In the genomic region with DNA sequence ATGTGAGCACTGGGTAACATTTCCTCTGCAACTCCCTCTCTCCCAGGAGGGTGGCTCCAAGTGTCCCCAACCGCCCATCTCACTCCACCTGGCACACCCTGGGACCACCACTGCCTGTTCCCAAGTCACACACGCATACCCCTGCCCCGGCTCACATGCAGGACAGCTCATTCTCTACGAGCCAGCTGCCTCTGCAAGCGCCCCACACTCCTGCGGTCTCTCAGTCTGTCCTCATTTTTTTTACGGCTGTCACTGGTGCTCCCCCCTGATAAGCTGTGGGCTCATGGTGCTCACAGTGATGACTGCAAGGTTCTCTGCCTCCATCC, we compare ENCODE assay signal across 27 cellular contexts. TPM values are rescaled to one million over a fixed set of nuclear protein-coding genes. Genes with fewer than 3 reads are reported as not detected.
DNase-seq lines count a peak whose midpoint lies in the region; ATAC-seq, FAIRE-seq and TF ChIP-seq lines count a peak whose summit lies in the region.
"Had no signal": no experiment of that assay in that cellular context is flagged by ENCODE, and none has a peak within 500 bp of the region (broad histone marks: within the 10 kb centered on the region; RNA-seq: fewer than 3 reads in every experiment).

No MANE protein-coding gene starts in this region.

- TF ChIP-seq POLR2A in GM12892 (IDR thresholded peaks at IDR 0.05; ENCODE audit: low read depth, low read length), result no peak

- TF ChIP-seq CTCF in MCF 10A (IDR thresholded peaks at IDR 0.05; ENCODE audit: unreplicated experiment) (no peak), mammary epithelial cell (conservative IDR thresholded peaks at IDR 0.05 in 1 of 2, IDR thresholded peaks at IDR 0.05 in 1 of 2; ENCODE audit: extremely low read depth in 1 of 2, insufficient read depth in 1 of 2, low read depth in 1 of 2, low read length in 2 of 2) (no peak), WTC11 (IDR thresholded peaks at IDR 0.05) (no peak), upper lobe of right lung (IDR thresholded peaks at IDR 0.05) (no peak)

- H3K9ac ChIP-seq in mammary epithelial cell (ENCODE audit: insufficient read depth, low read length), result no peak overlapping the region
- H3K9ac ChIP-seq: parathyroid adenoma had no signal

- FAIRE-seq in GM12892 (lab: Jason Lieb, UNC), result no peak
- FAIRE-seq: HTR-8/SVneo, TTC549 had no signal

- CTCF ChIA-PET in MCF 10A (lab: Yijun Ruan, JAX), result no interaction called here
- CTCF ChIA-PET in mammary epithelial cell (lab: Charles Lee; ENCODE audit: low non-redundant PET), result no interaction called here
- CTCF ChIA-PET in WTC11 (lab: Charles Lee), result interaction anchor here (1.3 kb wide), 1 partner anchor 18 kb away, joined by 3 read pairs; no protein-coding TSS in a partner anchor

- BruUV-seq in MCF 10A (replicated peaks; lab: Mats Ljungman, UMichigan) (no TSS peak), mammary epithelial cell (replicated peaks; lab: Mats Ljungman, UMichigan) (no TSS peak)

- in situ Hi-C loops in mammary epithelial cell (cut with MboI; ENCODE audit: low sequenced_read_pairs in 2 of 2), result no loop called here

- intact Hi-C loops in MCF 10A (cut with micrococcal nuclease) (no loop called here), mammary epithelial cell (cut with micrococcal nuclease) (no loop called here), cardiac septum (cut with DNase I) (no loop called here), upper lobe of right lung (cut with DNase I) (no loop called here)

- H4K20me1 ChIP-seq in mammary epithelial cell (ENCODE audit: insufficient read depth, low read length), result no peaks in the 10 kb centered on the region

- no peaks in the 10 kb centered on the region for H3K4me1 Mint-ChIP-seq in MCF 10A (ENCODE audit: insufficient read depth, unreplicated experiment)
- no peaks in the 10 kb centered on the region for H3K4me1 Mint-ChIP-seq in WTC11
- H3K4me1 Mint-ChIP-seq: neural crest cell had no signal

- H3K4me3 Mint-ChIP-seq in MCF 10A (ENCODE audit: unreplicated experiment) (no peak overlapping the region), WTC11 (no peak overlapping the region)
- H3K4me3 Mint-ChIP-seq: activated CD4-positive, alpha-beta memory T cell treated with anti-CD3 and anti-CD28 coated beads for 36 hours; neural crest cell had no signal

- H3K27ac Mint-ChIP-seq in MCF 10A (ENCODE audit: low read depth, unreplicated experiment) (peak overlapping the region; percentile 4), WTC11 (peak overlapping the region; percentile 80)
- H3K27ac Mint-ChIP-seq: activated CD4-positive, alpha-beta memory T cell treated with anti-CD3 and anti-CD28 coated beads for 36 hours had no signal

- H3K9me3 Mint-ChIP-seq in MCF 10A (ENCODE audit: unreplicated experiment), result no peaks in the 10 kb centered on the region
- no peaks in the 10 kb centered on the region for H3K9me3 Mint-ChIP-seq in WTC11
- H3K9me3 Mint-ChIP-seq: activated CD4-positive, alpha-beta memory T cell treated with anti-CD3 and anti-CD28 coated beads for 36 hours; neural crest cell had no signal

- peaks cover 100% of the 10 kb centered on the region for H3K36me3 Mint-ChIP-seq in MCF 10A (ENCODE audit: insufficient read depth, unreplicated experiment)
- peaks cover 74% of the 10 kb centered on the region for H3K36me3 Mint-ChIP-seq in WTC11

- dilution Hi-C loops in mammary epithelial cell (cut with HindIII; ENCODE audit: low sequenced_read_pairs), result no loop called here

- no peaks in the 10 kb centered on the region for H3K79me2 ChIP-seq in mammary epithelial cell (ENCODE audit: insufficient read depth, low read length)

- H3K27me3 Mint-ChIP-seq in MCF 10A (ENCODE audit: insufficient read depth, unreplicated experiment) (no peaks in the 10 kb centered on the region), WTC11 (ENCODE audit: low read depth) (no peaks in the 10 kb centered on the region)
- H3K27me3 Mint-ChIP-seq: activated CD4-positive, alpha-beta memory T cell treated with anti-CD3 and anti-CD28 coated beads for 36 hours had no signal

- H3K27ac ChIP-seq in mammary epithelial cell (ENCODE audit: insufficient read depth, low read depth, low read length), result no peak overlapping the region
- H3K27ac ChIP-seq in upper lobe of right lung, result no peak overlapping the region
- H3K27ac ChIP-seq: dorsolateral prefrontal cortex, gastroesophageal sphincter, parathyroid adenoma, SK-N-MC, stomach, thyroid gland had no signal

- H3K4me2 ChIP-seq in mammary epithelial cell (ENCODE audit: insufficient read depth, low read depth, low read length), result no peak overlapping the region

- H2AFZ ChIP-seq in mammary epithelial cell (ENCODE audit: low read depth, low read length), result no peak overlapping the region
- H2AFZ ChIP-seq: parathyroid adenoma had no signal

- DNase-seq in MCF 10A (ENCODE audit: unreplicated experiment), result no peak
- DNase-seq in mammary epithelial cell, result no peak
- DNase-seq in WTC11 (ENCODE audit: low spot score), result no peak
- peak; percentile 22 for DNase-seq in cardiac septum (ENCODE audit: low spot score)
- DNase-seq in upper lobe of right lung, result no peak
- DNase-seq in GM12892 (ENCODE audit: insufficient read length), result no peak
- no peak for DNase-seq in superior temporal gyrus (ENCODE audit: extremely low spot score)
- DNase-seq: activated CD4-positive, alpha-beta memory T cell treated with anti-CD3 and anti-CD28 coated beads for 36 hours; activated effector memory CD4-positive, alpha-beta T cell treated with Interleukin-2 at 50 U/mL for 16 hours; BE2C; cerebellar nuclear complex; dorsolateral prefrontal cortex; EL; hippocampal formation; NCI-H1092 treated with DMSO at 0.1 percent for 48 hours; NCI-H1694 treated with DMSO at 0.1 percent for 48 hours; NCI-H82; stimulated activated CD4-positive, alpha-beta T cell treated with anti-CD3 and anti-CD28 coated beads, Interleukin-1b, Interleukin-23, amount 100 ng/mL, for 48 hours; stomach; thyroid gland had no signal

- ATAC-seq in WTC11 (no peak), upper lobe of right lung (peak; percentile 31)
- ATAC-seq: activated CD4-positive, CD25-positive, alpha-beta regulatory T cell treated with anti-CD3 and anti-CD28 coated beads, Interleukin-2, amount 50 U/mL, for 24 hours; gastroesophageal sphincter had no signal

- H3K27me3 ChIP-seq in mammary epithelial cell (ENCODE audit: insufficient read depth, low read length) (no peaks in the 10 kb centered on the region), upper lobe of right lung (no peaks in the 10 kb centered on the region)
- H3K27me3 ChIP-seq: BE2C, dorsolateral prefrontal cortex, gastroesophageal sphincter, stomach, thyroid gland had no signal

- POLR2A ChIA-PET in MCF 10A (lab: Yijun Ruan, JAX) (no interaction called here), WTC11 (lab: Charles Lee) (no interaction called here)

- H3K4me1 ChIP-seq in mammary epithelial cell (ENCODE audit: insufficient read depth, low read length) (no peaks in the 10 kb centered on the region), upper lobe of right lung (no peaks in the 10 kb centered on the region)
- H3K4me1 ChIP-seq: BE2C, gastroesophageal sphincter, parathyroid adenoma, thyroid gland had no signal

- H3K4me3 ChIP-seq in mammary epithelial cell (replicated peaks in 1 of 3; ENCODE audit: insufficient read depth in 1 of 3, low read depth in 2 of 3, low read length in 3 of 3), result no peak overlapping the region
- no peak overlapping the region for H3K4me3 ChIP-seq in upper lobe of right lung
- H3K4me3 ChIP-seq: dorsolateral prefrontal cortex, gastroesophageal sphincter, SK-N-MC, stomach, thyroid gland had no signal

- 98% methylated on average over 6 of the region's 7 CpGs for WGBS in mammary epithelial cell (ENCODE audit: low coverage, missing lambda C conversion rate)

- H3K9me3 ChIP-seq in mammary epithelial cell (replicated peaks; ENCODE audit: insufficient read depth, low read length) (no peaks in the 10 kb centered on the region), upper lobe of right lung (no peaks in the 10 kb centered on the region)
- H3K9me3 ChIP-seq: BE2C, gastroesophageal sphincter, stomach, thyroid gland had no signal

- H3K36me3 ChIP-seq in mammary epithelial cell (ENCODE audit: insufficient read depth, low read length) (peaks cover 49% of the 10 kb centered on the region), upper lobe of right lung (peaks cover 95% of the 10 kb centered on the region)

TF ChIP-seq in WTC11, 78 proteins besides CTCF, POLR2A, EP300 and RAD21 (continues in another document):
- no peak for TF ChIP-seq OVOL2 (CRISPR knock-in tag; IDR thresholded peaks at IDR 0.05; ENCODE audit: borderline replicate concordance)
- TF ChIP-seq, protein P1, sequence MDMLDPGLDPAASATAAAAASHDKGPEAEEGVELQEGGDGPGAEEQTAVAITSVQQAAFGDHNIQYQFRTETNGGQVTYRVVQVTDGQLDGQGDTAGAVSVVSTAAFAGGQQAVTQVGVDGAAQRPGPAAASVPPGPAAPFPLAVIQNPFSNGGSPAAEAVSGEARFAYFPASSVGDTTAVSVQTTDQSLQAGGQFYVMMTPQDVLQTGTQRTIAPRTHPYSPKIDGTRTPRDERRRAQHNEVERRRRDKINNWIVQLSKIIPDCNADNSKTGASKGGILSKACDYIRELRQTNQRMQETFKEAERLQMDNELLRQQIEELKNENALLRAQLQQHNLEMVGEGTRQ (CRISPR knock-in tag; IDR thresholded peaks at IDR 0.05), result no peak
- no peak for TF ChIP-seq RORB (CRISPR knock-in tag; IDR thresholded peaks at IDR 0.05)
- TF ChIP-seq, protein P2, sequence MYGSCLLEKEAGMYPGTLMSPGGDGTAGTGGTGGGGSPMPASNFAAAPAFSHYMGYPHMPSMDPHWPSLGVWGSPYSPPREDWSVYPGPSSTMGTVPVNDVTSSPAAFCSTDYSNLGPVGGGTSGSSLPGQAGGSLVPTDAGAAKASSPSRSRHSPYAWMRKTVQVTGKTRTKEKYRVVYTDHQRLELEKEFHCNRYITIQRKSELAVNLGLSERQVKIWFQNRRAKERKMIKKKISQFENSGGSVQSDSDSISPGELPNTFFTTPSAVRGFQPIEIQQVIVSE (CRISPR knock-in tag; IDR thresholded peaks at IDR 0.05; ENCODE audit: borderline replicate concordance), result no peak
- TF ChIP-seq ETV6 (CRISPR knock-in tag; IDR thresholded peaks at IDR 0.05), result no peak
- TF ChIP-seq ZNF317 (CRISPR knock-in tag; IDR thresholded peaks at IDR 0.05; ENCODE audit: borderline replicate concordance, low read depth), result no peak

RNA-seq across cellular contexts. Expression of a gene that starts 30.8 kb away (rescaled TPM):
- total RNA-seq in MCF 10A (2022) (56.7 and 77.2 TPM in 2 replicates), mammary epithelial cell (10 to 100 TPM; 50.5 to 55.8 TPM), WTC11 (2021) (73.9 to 109 TPM (median 76.0 TPM) in 3 replicates), cardiac septum (110 TPM), upper lobe of right lung (35.4 TPM)
- 34.8 TPM for polyA plus RNA-seq in mammary epithelial cell
- polyA minus RNA-seq in mammary epithelial cell, result 47.1 TPM
- polyA plus RNA-seq in GM12892 (2012; ENCODE audit: missing spikeins), result 46.2 TPM

RNA-seq across cellular contexts. Expression of a gene that starts 38.2 kb away (rescaled TPM):
- total RNA-seq in MCF 10A (2022), result 141 and 167 TPM in 2 replicates
- 1,000 to 10,000 TPM in 1 of 2 donors, 100 to 1,000 TPM in 1; 522 to 1,295 TPM for total RNA-seq in mammary epithelial cell
- polyA plus RNA-seq in mammary epithelial cell, result 1,680 TPM
- 684 TPM for polyA minus RNA-seq in mammary epithelial cell
- 137 to 240 TPM (median 149 TPM) in 3 replicates for total RNA-seq in WTC11 (2021)
- total RNA-seq in cardiac septum, result 155 TPM
- 110 TPM for total RNA-seq in upper lobe of right lung
- polyA plus RNA-seq in GM12892 (2012; ENCODE audit: missing spikeins), result 38.8 TPM
